Comparison of ENCODE assay signal across 9 cellular contexts in genomic region chr10:113045155-113046055, GRCh38.
DNase-seq lines count a peak whose midpoint lies in the region; FAIRE-seq and TF ChIP-seq lines count a peak whose summit lies in the region.
"Had no signal": no experiment of that assay in that cellular context is flagged by ENCODE, and none has a peak within 500 bp of the region (broad histone marks: within the 10 kb centered on the region; RNA-seq: fewer than 3 reads in every experiment).

No MANE protein-coding gene starts in this region.

- no peaks in the 10 kb centered on the region for H3K9me2 ChIP-seq in SK-N-SH

- H3K4me1 ChIP-seq in SK-N-SH (ENCODE audit: control insufficient read depth in 1 of 2, insufficient read depth in 2 of 2, low read depth in 1 of 2, low read length in 1 of 2), result peaks cover 7 to 20% of the 10 kb centered on the region in 2 experiments
- peaks cover 18 to 71% (median 49%) of the 10 kb centered on the region in 4 donors for H3K4me1 ChIP-seq in esophagus muscularis mucosa

- H3K9me3 ChIP-seq in SK-N-SH (no peaks in the 10 kb centered on the region), esophagus muscularis mucosa (no peaks in the 10 kb centered on the region)

- FAIRE-seq in D721Med (lab: Jason Lieb, UNC), result no peak

- intact Hi-C loops in esophagus muscularis mucosa (cut with DNase I), result no loop called here

- no peak for TF ChIP-seq RAD21 in SK-N-SH (IDR thresholded peaks at IDR 0.05; ENCODE audit: low read length)

- TF ChIP-seq CTCF in SK-N-SH (IDR thresholded peaks at IDR 0.05) (no peak), fibroblast of mammary gland (conservative IDR thresholded peaks at IDR 0.05; ENCODE audit: control insufficient read depth, insufficient read depth, low read depth, low read length) (no peak), esophagus muscularis mucosa (IDR thresholded peaks at IDR 0.05) (no peak), D721Med (IDR thresholded peaks at IDR 0.05; ENCODE audit: insufficient read depth, missing control alignments) (no peak)

- H3K36me3 ChIP-seq in SK-N-SH (replicated peaks in 1 of 2; ENCODE audit: control insufficient read depth in 1 of 2, insufficient read depth in 2 of 2, low read length in 1 of 2), result peaks cover 1 to 5% of the 10 kb centered on the region in 2 experiments
- no peaks in the 10 kb centered on the region for H3K36me3 ChIP-seq in esophagus muscularis mucosa

- CTCF ChIA-PET in SK-N-SH (lab: Yijun Ruan, JAX), result interaction anchor here (1.6 kb wide), 1 partner anchor 9 kb away, joined by 6 read pairs; no protein-coding TSS in a partner anchor

- no peak for TF ChIP-seq POLR2A in esophagus muscularis mucosa (IDR thresholded peaks at IDR 0.05; ENCODE audit: low read depth)

- H4K20me1 ChIP-seq in SK-N-SH (ENCODE audit: insufficient read depth), result peaks cover 10% of the 10 kb centered on the region; the same call in 1 of the 2 replicates

- peak overlapping the region; percentile 73 for H3K4me2 ChIP-seq in SK-N-SH

- TF ChIP-seq EP300 in SK-N-SH (IDR thresholded peaks at IDR 0.05; ENCODE audit: borderline replicate concordance in 1 of 2, low read depth in 1 of 2, low read length in 1 of 2) (no peak; a peak in 1 of 4 replicates), esophagus muscularis mucosa (IDR thresholded peaks at IDR 0.05) (no peak)

- POLR2A ChIA-PET in SK-N-SH (lab: Yijun Ruan, JAX), result no interaction called here

- H3K79me2 ChIP-seq in SK-N-SH (ENCODE audit: insufficient read depth), result peaks cover 46% of the 10 kb centered on the region; the same call in 1 of the 2 replicates

- H2AFZ ChIP-seq in SK-N-SH (ENCODE audit: low read depth), result no peak overlapping the region

- H3K27me3 ChIP-seq in SK-N-SH (ENCODE audit: insufficient read depth) (no peaks in the 10 kb centered on the region), esophagus muscularis mucosa (no peaks in the 10 kb centered on the region)

- H3K4me3 ChIP-seq in SK-N-SH (ENCODE audit: low read depth in 2 of 2, low read length in 1 of 2) (no peak overlapping the region), fibroblast of mammary gland (ENCODE audit: control insufficient read depth, low read depth, low read length) (no peak overlapping the region), esophagus muscularis mucosa (no peak overlapping the region)

- H3K27ac ChIP-seq in SK-N-SH (ENCODE audit: low read depth in 2 of 2, low read length in 1 of 2) (peak overlapping the region in 1 of 2 experiments; percentile 94; a peak in 2 of 4 replicates), esophagus muscularis mucosa (replicated peaks in 1 of 4) (no peak overlapping the region)

- WGBS in SK-N-SH (ENCODE audit: low lambda C conversion rate), result 75% methylated on average over 10 of the region's 10 CpGs
- WGBS in esophagus muscularis mucosa, result 84% methylated on average over 10 of the region's 10 CpGs

- peak overlapping the region; percentile 51; the same call in 1 of the 2 replicates for H3K9ac ChIP-seq in SK-N-SH

- peaks cover 16% of the 10 kb centered on the region for H3F3A ChIP-seq in SK-N-SH (replicated peaks; ENCODE audit: insufficient read depth)

- peak; percentile 86 for DNase-seq in EL
- no peak for DNase-seq in SK-N-SH
- peak; percentile 92 for DNase-seq in fibroblast of mammary gland (ENCODE audit: low read depth)
- peak; percentile 95 for DNase-seq in renal cortical epithelial cell (ENCODE audit: low read depth)
- DNase-seq in esophagus muscularis mucosa (ENCODE audit: extremely low spot score), result no peak
- no peak for DNase-seq in ecto neural progenitor cell (ENCODE audit: low spot score)
- DNase-seq in D721Med (ENCODE audit: insufficient read length, low spot score), result no peak
- no peak for DNase-seq in SIG-M5 treated with dmso at 0.1 percent for 504 hours (lab: John Stamatoyannopoulos, UW; ENCODE audit: unreplicated experiment)
- DNase-seq: DMS79 had no signal

TF ChIP-seq in SK-N-SH, 30 proteins besides CTCF, POLR2A, EP300 and RAD21:
- no peak for TF ChIP-seq REST (IDR thresholded peaks at IDR 0.05; ENCODE audit: low read depth, low read length)
- TF ChIP-seq JUND (IDR thresholded peaks at IDR 0.05), result peak; percentile 73
- TF ChIP-seq FOSL2 (IDR thresholded peaks at IDR 0.05; ENCODE audit: borderline replicate concordance, low read depth), result peak; percentile 70; the same call in 1 of the 2 replicates
- no peak for TF ChIP-seq RXRA (IDR thresholded peaks at IDR 0.05; ENCODE audit: borderline replicate concordance, low read depth)
- peak; percentile 54 for TF ChIP-seq TCF12 (IDR thresholded peaks at IDR 0.05)
- no peak for TF ChIP-seq ZBTB33 (IDR thresholded peaks at IDR 0.05; ENCODE audit: borderline replicate concordance, low read depth)
- TF ChIP-seq NFIC (IDR thresholded peaks at IDR 0.05; ENCODE audit: borderline replicate concordance), result no peak
- TF ChIP-seq SMC3 (IDR thresholded peaks at IDR 0.05; ENCODE audit: low read depth, low read length), result no peak

Comparison
In these comparisons a context has a peak if more than half of its experiments do, and no peak if none do; other contexts are left out.
1. DNase-seq: peak in EL (single experiment), fibroblast of mammary gland (single experiment) and renal cortical epithelial cell (single experiment); none in SK-N-SH (single experiment), esophagus muscularis mucosa (single experiment), ecto neural progenitor cell (single experiment), D721Med (single experiment) and SIG-M5 treated with dmso at 0.1 percent for 504 hours (single experiment).